Comparison of ENCODE assay signal across 21 cellular contexts in genomic region chr19:48982280-48982679, GRCh38. TPM values are rescaled to one million over a fixed set of nuclear protein-coding genes. Genes with fewer than 3 reads are reported as not detected.
DNase-seq lines count a peak whose midpoint lies in the region; FAIRE-seq and TF ChIP-seq lines count a peak whose summit lies in the region.
"Had no signal": no experiment of that assay in that cellular context is flagged by ENCODE, and none has a peak within 500 bp of the region (broad histone marks: within the 10 kb centered on the region; RNA-seq: fewer than 3 reads in every experiment).

No MANE protein-coding gene starts in this region.

- WGBS in H1 (ENCODE audit: extremely low coverage in 1 of 2, insufficient coverage in 1 of 2, insufficient read length in 1 of 2, insufficient replicate concordance in 2 of 2, low coverage in 1 of 2, low lambda C conversion rate in 2 of 2, missing lambda C conversion rate in 1 of 2), 2 experiments = 94% methylated on average over 8 of the region's 9 CpGs; no CpG with 5 or more reads in 1 of the 2 experiments

- H2BK5ac ChIP-seq in H1 (ENCODE audit: low read depth, low read length) = no peak overlapping the region

- TF ChIP-seq POLR2A in H1 (IDR thresholded peaks at IDR 0.05; ENCODE audit: control extremely low read depth in 1 of 2, low read depth in 2 of 2, low read length in 2 of 2) = no peak

- H3K14ac ChIP-seq in H1 (ENCODE audit: insufficient read length) = no peak overlapping the region

- no peaks in the 10 kb centered on the region for H3K23me2 ChIP-seq in H1 (ENCODE audit: low read depth, low read length)

- H3K56ac ChIP-seq in H1 (replicated peaks; ENCODE audit: insufficient read length, low read depth, low read length) = no peak overlapping the region

- no peaks in the 10 kb centered on the region for H3K9me3 Mint-ChIP-seq in mesothelial cell of epicardium
- H3K9me3 Mint-ChIP-seq: CD4-positive, alpha-beta memory T cell had no signal

- DNase-seq in NCI-H82 (lab: John Stamatoyannopoulos, UW) = peak; percentile 77
- DNase-seq in NCI-H82 treated with DMSO at 0.1 percent for 48 hours (lab: John Stamatoyannopoulos, UW; ENCODE audit: unreplicated experiment) = no peak
- no peak for DNase-seq in H1 (ENCODE audit: low read depth in 1 of 2, low spot score in 2 of 2)
- DNase-seq in COLO829 (ENCODE audit: low spot score) = no peak
- DNase-seq in mesothelial cell of epicardium (ENCODE audit: low spot score in 2 of 2, unreplicated experiment in 2 of 2) = no peak
- no peak for DNase-seq in NCI-H2227 (lab: John Stamatoyannopoulos, UW; ENCODE audit: unreplicated experiment)
- DNase-seq: CD4-positive, alpha-beta memory T cell; NCI-H1048; NCI-H146; NCI-H2081 treated with DMSO at 0.1 percent for 48 hours; NCI-H2227 treated with DMSO at 0.1 percent for 48 hours; NCI-H524 treated with DMSO at 0.1 percent for 48 hours; SHP77 treated with DMSO at 0.1 percent for 48 hours had no signal

- no peak overlapping the region for H3K4me2 ChIP-seq in H1 (ENCODE audit: insufficient read depth in 1 of 2, low read depth in 2 of 2, low read length in 2 of 2)
- H3K4me2 ChIP-seq: KMS-11 had no signal

- TF ChIP-seq CTCF in HEK293 (tag by site-specific recombination; IDR thresholded peaks at IDR 0.05) (no peak), H1 (IDR thresholded peaks at IDR 0.05; ENCODE audit: control extremely low read depth in 1 of 3, insufficient read depth in 1 of 3, low read depth in 1 of 3, low read length in 3 of 3) (no peak), mesothelial cell of epicardium (IDR thresholded peaks at IDR 0.05; ENCODE audit: unreplicated experiment) (no peak)

- H3K27ac ChIP-seq in HEK293 (ENCODE audit: extremely low read depth, low read depth, low read length) (no peak overlapping the region), H1 (ENCODE audit: low read depth, low read length) (no peak overlapping the region), skeletal muscle tissue (ENCODE audit: low read depth, low read length) (peak overlapping the region; percentile 67)
- H3K27ac ChIP-seq: KMS-11 had no signal

- H4K5ac ChIP-seq in H1 (ENCODE audit: insufficient read length, low read depth, low read length) = no peak overlapping the region

- H3K36me3 ChIP-seq in HEK293 (ENCODE audit: control insufficient read depth in 2 of 2, insufficient read depth in 1 of 2, low read length in 2 of 2) = peaks cover 45 to 69% of the 10 kb centered on the region in 2 experiments; a peak in 2 of 3 replicates
- H3K36me3 ChIP-seq in H1 (ENCODE audit: control insufficient read depth in 2 of 4, insufficient read depth in 4 of 4, low read length in 3 of 4) = peaks cover 3 to 38% (median 5%) of the 10 kb centered on the region in 4 experiments; a peak in 6 of 8 replicates
- H3K36me3 ChIP-seq in skeletal muscle tissue (ENCODE audit: control insufficient read depth in 3 of 3, insufficient read depth in 3 of 3, low read length in 3 of 3) = peaks cover 45 to 55% (median 47%) of the 10 kb centered on the region in 3 donors

- H4K8ac ChIP-seq in H1 (ENCODE audit: extremely low read depth, insufficient read depth, low read length) = no peak overlapping the region

- no peak overlapping the region for H3K4me3 ChIP-seq in HEK293 (ENCODE audit: low read depth, low read length)
- H3K4me3 ChIP-seq in H1 (ENCODE audit: extremely low read depth in 1 of 4, insufficient read depth in 2 of 4, low read depth in 3 of 4, low read length in 4 of 4) = no peak overlapping the region
- H3K4me3 ChIP-seq in skeletal muscle tissue (ENCODE audit: low read length in 3 of 3) = no peak overlapping the region

- H2BK20ac ChIP-seq in H1 (ENCODE audit: low read length) = no peak overlapping the region

- H3K4me3 Mint-ChIP-seq in mesothelial cell of epicardium = no peak overlapping the region
- H3K4me3 Mint-ChIP-seq: CD4-positive, alpha-beta memory T cell had no signal

- no peak for FAIRE-seq in H1 (lab: Jason Lieb, UNC)
- FAIRE-seq: D721Med, RCC 7860 had no signal

- no peak overlapping the region for H2BK120ac ChIP-seq in H1 (replicated peaks; ENCODE audit: low read depth, low read length)

- H3K4ac ChIP-seq in H1 (replicated peaks; ENCODE audit: insufficient read length, low read depth, low read length) = no peak overlapping the region

- H4K91ac ChIP-seq in H1 (replicated peaks; ENCODE audit: insufficient read length, low read length) = no peak overlapping the region

- no peaks in the 10 kb centered on the region for H3K27me3 Mint-ChIP-seq in mesothelial cell of epicardium (ENCODE audit: low read depth)
- H3K27me3 Mint-ChIP-seq: CD4-positive, alpha-beta memory T cell had no signal

- no peaks in the 10 kb centered on the region for H3K79me2 ChIP-seq in H1 (ENCODE audit: control insufficient read depth in 1 of 2, insufficient read depth in 2 of 2, low read length in 2 of 2)

- H3K4me1 ChIP-seq in HEK293 (ENCODE audit: control insufficient read depth, insufficient read depth, low read length) (no peaks in the 10 kb centered on the region), H1 (replicated peaks in 1 of 4; ENCODE audit: control insufficient read depth in 3 of 4, insufficient read depth in 4 of 4, low read length in 3 of 4) (no peaks in the 10 kb centered on the region), skeletal muscle tissue (ENCODE audit: control insufficient read depth in 3 of 3, insufficient read depth in 3 of 3, low read length in 3 of 3) (peaks cover 20 to 47% (median 39%) of the 10 kb centered on the region in 3 donors)

- POLR2A ChIA-PET in HEK293 (lab: Yijun Ruan, JAX) = interaction anchor here (0.7 kb wide), 1 partner anchor 11 kb away, joined by 5 read pairs; no protein-coding TSS in a partner anchor
- POLR2A ChIA-PET in H1 (lab: Charles Lee; ENCODE audit: partially characterized antibody) = interaction anchor here (1.3 to 1.7 kb wide), 3 partner anchors 16 to 110 kb away, joined by 4 to 11 read pairs (median 5); partner anchors contain the start of gene PPP1R15A

- H2BK15ac ChIP-seq in H1 (ENCODE audit: low read length) = no peak overlapping the region

- TF ChIP-seq RAD21 in H1 (IDR thresholded peaks at IDR 0.05 in 1 of 2, conservative IDR thresholded peaks at IDR 0.05 in 1 of 2; ENCODE audit: low read depth in 2 of 2, low read length in 2 of 2) = no peak

- no peaks in the 10 kb centered on the region for H3K9me3 ChIP-seq in HEK293 (ENCODE audit: control insufficient read depth, insufficient read depth, low read depth, low read length)
- no peaks in the 10 kb centered on the region for H3K9me3 ChIP-seq in H1 (ENCODE audit: insufficient read depth in 2 of 2, low read depth in 1 of 2, low read length in 1 of 2)
- H3K9me3 ChIP-seq in skeletal muscle tissue (ENCODE audit: control insufficient read depth in 3 of 3, low read length in 3 of 3) = no peaks in the 10 kb centered on the region

- peaks cover 0 to 3% of the 10 kb centered on the region in 2 experiments for H4K20me1 ChIP-seq in H1 (replicated peaks in 1 of 2; ENCODE audit: control insufficient read depth in 1 of 2, insufficient read depth in 2 of 2, low read length in 2 of 2)

- no peak overlapping the region for H3K23ac ChIP-seq in H1 (ENCODE audit: insufficient read length)

- CTCF ChIA-PET in HEK293 (lab: Yijun Ruan, JAX) (interaction anchor here (2.1 to 3.7 kb wide), 3 partner anchors 11 to 140 kb away, joined by 6 to 40 read pairs (median 17); partner anchors contain the start of genes GYS1 and RUVBL2), H1 (lab: Charles Lee; ENCODE audit: partially characterized antibody) (interaction anchor here (0.6 to 3.3 kb wide), 4 partner anchors 10 to 294 kb away, joined by 3 to 13 read pairs (median 6); no protein-coding TSS in a partner anchor)

- H2AFZ ChIP-seq in H1 (ENCODE audit: low read length) = no peak overlapping the region

- no peaks in the 10 kb centered on the region for H3K79me1 ChIP-seq in H1 (ENCODE audit: low read depth, low read length)

- H3K18ac ChIP-seq in H1 (ENCODE audit: extremely low read depth, low read length) = no peak overlapping the region

- H3K27me3 ChIP-seq in H1 (replicated peaks in 1 of 4; ENCODE audit: control insufficient read depth in 3 of 4, extremely low read depth in 1 of 4, insufficient read depth in 3 of 4, low read length in 3 of 4) (no peaks in the 10 kb centered on the region), skeletal muscle tissue (ENCODE audit: control insufficient read depth in 3 of 3, insufficient read depth in 3 of 3, low read length in 3 of 3) (no peaks in the 10 kb centered on the region)

- H3K9ac ChIP-seq in H1 (replicated peaks in 1 of 4; ENCODE audit: extremely low read depth in 1 of 4, low read depth in 3 of 4, low read length in 3 of 4) (no peak overlapping the region), skeletal muscle tissue (ENCODE audit: low read depth in 1 of 3, low read length in 3 of 3) (no peak overlapping the region)
- H3K9ac ChIP-seq: KMS-11 had no signal

- H3K27ac Mint-ChIP-seq in mesothelial cell of epicardium = no peak overlapping the region

- H3K36me3 Mint-ChIP-seq in mesothelial cell of epicardium = peaks cover 31% of the 10 kb centered on the region

- H2BK12ac ChIP-seq in H1 (ENCODE audit: low read depth, low read length) = no peak overlapping the region

- no peak for TF ChIP-seq EP300 in H1 (IDR thresholded peaks at IDR 0.05; ENCODE audit: borderline replicate concordance in 1 of 2, low read depth in 2 of 2, low read length in 2 of 2)

- no peaks in the 10 kb centered on the region for H3K4me1 Mint-ChIP-seq in mesothelial cell of epicardium
- H3K4me1 Mint-ChIP-seq: CD4-positive, alpha-beta memory T cell had no signal

- H2AK5ac ChIP-seq in H1 (ENCODE audit: low read depth, low read length) = no peak overlapping the region

RNA-seq across cellular contexts. Expression of gene GYS1, which starts 10.8 kb away (rescaled TPM):
- 37.8 and 38.7 TPM in 2 replicates for total RNA-seq in H1 (2021; fragmentation: NEBNext Ultra II Directional; extraction: Animal tissue kit (Norgen Biotek cat#: 25700))
- 30.0 and 41.9 TPM in 2 replicates for polyA plus RNA-seq in H1 (2011; rRNA removed)
- 25.6 TPM for polyA plus RNA-seq in H1 (2011; cell fraction: cytosol; rRNA removed)
- 52.0 TPM for polyA plus RNA-seq in H1 (2011; cell fraction: nucleus; rRNA removed)
- 31.3 to 34.4 TPM (median 34.1 TPM) in 4 replicates for polyA plus RNA-seq in H1 (2012, experiment 1 of 2)
- polyA plus RNA-seq in H1 (2012, experiment 2 of 2) = 33.2 TPM
- 23.7 TPM for polyA plus RNA-seq in H1 (2013, experiment 1 of 2)
- polyA plus RNA-seq in H1 (2013, experiment 2 of 2) = 22.3 TPM
- 43.2 and 45.0 TPM in 2 replicates for polyA minus RNA-seq in H1 (2011; rRNA and poly(A)+ RNA removed)
- 25.8 TPM for polyA minus RNA-seq in H1 (2011; cell fraction: cytosol; rRNA and poly(A)+ RNA removed)
- 19.8 TPM for polyA minus RNA-seq in H1 (2011; cell fraction: nucleus; rRNA and poly(A)+ RNA removed)
- total RNA-seq in skeletal muscle tissue (42.8 TPM), mesothelial cell of epicardium (53.6 to 60.5 TPM (median 58.8 TPM) in 3 replicates)

RNA-seq across cellular contexts. Expression of gene RUVBL2, which starts 11.4 kb away (rescaled TPM):
- 152 and 160 TPM in 2 replicates for total RNA-seq in H1 (2021; fragmentation: NEBNext Ultra II Directional; extraction: Animal tissue kit (Norgen Biotek cat#: 25700))
- polyA plus RNA-seq in H1 (2011; rRNA removed) = 247 and 341 TPM in 2 replicates
- 318 TPM for polyA plus RNA-seq in H1 (2011; cell fraction: cytosol; rRNA removed)
- 322 TPM for polyA plus RNA-seq in H1 (2011; cell fraction: nucleus; rRNA removed)
- polyA plus RNA-seq in H1 (2012, experiment 1 of 2) = 172 to 250 TPM (median 216 TPM) in 4 replicates
- 191 TPM for polyA plus RNA-seq in H1 (2012, experiment 2 of 2)
- 85.2 TPM for polyA plus RNA-seq in H1 (2013, experiment 1 of 2)
- polyA plus RNA-seq in H1 (2013, experiment 2 of 2) = 79.0 TPM
- 148 and 152 TPM in 2 replicates for polyA minus RNA-seq in H1 (2011; rRNA and poly(A)+ RNA removed)
- polyA minus RNA-seq in H1 (2011; cell fraction: cytosol; rRNA and poly(A)+ RNA removed) = 139 TPM
- 97.5 TPM for polyA minus RNA-seq in H1 (2011; cell fraction: nucleus; rRNA and poly(A)+ RNA removed)
- total RNA-seq in skeletal muscle tissue (101 TPM), mesothelial cell of epicardium (62.2 to 67.5 TPM (median 64.2 TPM) in 3 replicates)

RNA-seq across cellular contexts. Expression of gene FTL, which starts 17.2 kb away (rescaled TPM):
- 1,751 and 1,764 TPM in 2 replicates for total RNA-seq in H1 (2021; fragmentation: NEBNext Ultra II Directional; extraction: Animal tissue kit (Norgen Biotek cat#: 25700))
- 2,427 and 3,043 TPM in 2 replicates for polyA plus RNA-seq in H1 (2011; rRNA removed)
- 1,042 TPM for polyA plus RNA-seq in H1 (2011; cell fraction: cytosol; rRNA removed)
- polyA plus RNA-seq in H1 (2011; cell fraction: nucleus; rRNA removed) = 1,402 TPM
- polyA plus RNA-seq in H1 (2012, experiment 1 of 2) = 1,164 to 2,476 TPM (median 2,085 TPM) in 4 replicates
- 3,986 TPM for polyA plus RNA-seq in H1 (2012, experiment 2 of 2)
- 2,213 TPM for polyA plus RNA-seq in H1 (2013, experiment 1 of 2)
- 2,143 TPM for polyA plus RNA-seq in H1 (2013, experiment 2 of 2)
- 388 and 494 TPM in 2 replicates for polyA minus RNA-seq in H1 (2011; rRNA and poly(A)+ RNA removed)
- polyA minus RNA-seq in H1 (2011; cell fraction: cytosol; rRNA and poly(A)+ RNA removed) = 417 TPM
- polyA minus RNA-seq in H1 (2011; cell fraction: nucleus; rRNA and poly(A)+ RNA removed) = 311 TPM
- 470 TPM for total RNA-seq in skeletal muscle tissue
- 1,022 to 1,078 TPM (median 1,064 TPM) in 3 replicates for total RNA-seq in mesothelial cell of epicardium

RNA-seq across cellular contexts. Expression of gene BAX, which starts 27.6 kb away (rescaled TPM):
- 257 and 295 TPM in 2 replicates for total RNA-seq in H1 (2021; fragmentation: NEBNext Ultra II Directional; extraction: Animal tissue kit (Norgen Biotek cat#: 25700))
- polyA plus RNA-seq in H1 (2011; rRNA removed) = 346 and 750 TPM in 2 replicates
- 281 TPM for polyA plus RNA-seq in H1 (2011; cell fraction: cytosol; rRNA removed)
- polyA plus RNA-seq in H1 (2011; cell fraction: nucleus; rRNA removed) = 369 TPM
- 346 to 545 TPM (median 505 TPM) in 4 replicates for polyA plus RNA-seq in H1 (2012, experiment 1 of 2)
- polyA plus RNA-seq in H1 (2012, experiment 2 of 2) = 448 TPM
- polyA plus RNA-seq in H1 (2013, experiment 1 of 2) = 121 TPM
- polyA plus RNA-seq in H1 (2013, experiment 2 of 2) = 128 TPM
- 70.9 and 97.6 TPM in 2 replicates for polyA minus RNA-seq in H1 (2011; rRNA and poly(A)+ RNA removed)
- 127 TPM for polyA minus RNA-seq in H1 (2011; cell fraction: cytosol; rRNA and poly(A)+ RNA removed)
- 125 TPM for polyA minus RNA-seq in H1 (2011; cell fraction: nucleus; rRNA and poly(A)+ RNA removed)
- total RNA-seq in skeletal muscle tissue (20.4 TPM), mesothelial cell of epicardium (119 to 129 TPM (median 119 TPM) in 3 replicates)

RNA-seq across cellular contexts. Expression of gene LHB, which starts 34.6 kb away (rescaled TPM):
- not detected in 2 replicates for total RNA-seq in H1 (2021; fragmentation: NEBNext Ultra II Directional; extraction: Animal tissue kit (Norgen Biotek cat#: 25700))
- 0.53 and 1.2 TPM in 2 replicates for polyA plus RNA-seq in H1 (2011; rRNA removed)
- 0.32 TPM for polyA plus RNA-seq in H1 (2011; cell fraction: cytosol; rRNA removed)
- 4.1 TPM for polyA plus RNA-seq in H1 (2011; cell fraction: nucleus; rRNA removed)
- 0.51 to 0.84 TPM (median 0.60 TPM) in 3 of 4 replicates, not detected in the other for polyA plus RNA-seq in H1 (2012, experiment 1 of 2)
- not detected for polyA plus RNA-seq in H1 (2012, experiment 2 of 2)
- 0.28 TPM for polyA plus RNA-seq in H1 (2013, experiment 1 of 2)
- polyA plus RNA-seq in H1 (2013, experiment 2 of 2) = not detected
- polyA minus RNA-seq in H1 (2011; rRNA and poly(A)+ RNA removed) = not detected in 2 replicates
- polyA minus RNA-seq in H1 (2011; cell fraction: cytosol; rRNA and poly(A)+ RNA removed) = not detected
- polyA minus RNA-seq in H1 (2011; cell fraction: nucleus; rRNA and poly(A)+ RNA removed) = not detected
- total RNA-seq in skeletal muscle tissue (not detected), mesothelial cell of epicardium (not detected in 3 replicates)
- total RNA-seq: A172; CD4-positive, alpha-beta memory T cell; MCF 10A had no signal
- polyA plus RNA-seq: BJ had no signal
